13 cellular contexts compared by ENCODE assay signal in the genomic region with DNA sequence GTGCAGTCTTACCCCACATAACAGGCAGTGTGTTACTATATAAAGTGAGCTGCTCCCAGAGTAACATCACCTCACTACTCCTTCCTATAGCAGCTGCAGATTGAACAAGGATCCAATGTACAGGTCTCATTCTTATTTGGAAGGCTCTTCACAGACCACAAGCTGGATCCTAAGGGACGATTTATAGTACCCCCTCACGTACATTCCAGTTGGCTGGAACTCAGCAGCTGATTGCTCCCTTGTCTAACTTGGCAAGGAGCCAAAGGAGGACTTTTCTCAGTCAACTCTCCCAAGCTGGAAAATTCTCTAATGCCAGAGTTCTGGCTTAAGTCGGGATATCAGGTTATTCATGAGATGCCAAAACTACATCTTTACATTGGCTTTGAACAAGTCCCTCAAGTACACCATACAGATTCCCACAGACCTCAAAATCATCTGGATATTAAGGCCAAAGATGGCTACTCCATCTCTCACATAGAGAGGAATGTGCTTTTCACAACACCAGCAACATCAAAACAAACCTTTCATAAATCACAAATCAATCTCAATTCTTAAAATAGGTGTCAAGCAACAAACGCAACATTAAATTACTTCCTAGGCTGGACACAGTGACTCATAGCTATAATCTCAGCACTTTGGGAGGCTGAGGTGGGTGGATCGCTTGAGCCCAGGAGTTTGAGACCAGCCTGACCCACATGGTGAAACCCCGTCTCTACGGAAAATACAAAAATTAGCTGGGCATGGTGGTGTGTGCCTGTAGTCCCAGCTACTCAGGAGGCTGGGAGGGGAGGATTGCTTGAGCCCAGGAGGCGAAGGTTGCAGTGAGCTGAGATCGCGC. TPM values are rescaled to one million over a fixed set of nuclear protein-coding genes. Genes with fewer than 3 reads are reported as not detected.
DNase-seq lines count a peak whose midpoint lies in the region; ATAC-seq, FAIRE-seq and TF ChIP-seq lines count a peak whose summit lies in the region.
"Had no signal": no experiment of that assay in that cellular context is flagged by ENCODE, and none has a peak within 500 bp of the region (broad histone marks: within the 10 kb centered on the region; RNA-seq: fewer than 3 reads in every experiment).

No MANE protein-coding gene starts in this region.

- H3K9me3 Mint-ChIP-seq in activated T-helper 17 cell treated with anti-CD3 and anti-CD28 coated beads, Interleukin-2, amount 50 U/mL, for 72 hours = no peaks in the 10 kb centered on the region

- intact Hi-C loops in Right ventricle myocardium superior (cut with DNase I) = no loop called here
- intact Hi-C loops in uterus (cut with DNase I; ENCODE audit: low total_unique reads) = no loop called here
- intact Hi-C loops in pancreas (cut with DNase I) = no loop called here

- 77 to 78% methylated on average over 10 of the region's 10 CpGs for WGBS in pancreas, 2 donors

- no peaks in the 10 kb centered on the region for H3K9me3 ChIP-seq in cardiac muscle cell (ENCODE audit: low read depth)
- no peaks in the 10 kb centered on the region for H3K9me3 ChIP-seq in uterus
- H3K9me3 ChIP-seq in pancreas = no peaks in the 10 kb centered on the region
- H3K9me3 ChIP-seq: thyroid gland had no signal

- no peak overlapping the region for H3K4me3 ChIP-seq in cardiac muscle cell
- H3K4me3 ChIP-seq in uterus = no peak overlapping the region
- H3K4me3 ChIP-seq in pancreas = no peak overlapping the region
- H3K4me3 ChIP-seq: skin epidermis, thyroid gland had no signal

- peak overlapping the region; percentile 96 for H3K27ac Mint-ChIP-seq in activated T-helper 17 cell treated with anti-CD3 and anti-CD28 coated beads, Interleukin-2, amount 50 U/mL, for 72 hours

- no peak for ATAC-seq in Right ventricle myocardium superior (ENCODE audit: poor library complexity)
- ATAC-seq in activated T-helper 17 cell treated with anti-CD3 and anti-CD28 coated beads, Interleukin-2, amount 50 U/mL, for 72 hours (replicated peaks) = peak; percentile 9
- ATAC-seq in GM18870 (IDR thresholded peaks at IDR 0.05; ENCODE audit: unreplicated experiment) = no peak
- no peak for ATAC-seq in pancreas

- peak overlapping the region; percentile 78 for H3K4me3 Mint-ChIP-seq in activated T-helper 17 cell treated with anti-CD3 and anti-CD28 coated beads, Interleukin-2, amount 50 U/mL, for 72 hours

- no peak for TF ChIP-seq POLR2A in uterus (IDR thresholded peaks at IDR 0.05)

- H3K36me3 Mint-ChIP-seq in activated T-helper 17 cell treated with anti-CD3 and anti-CD28 coated beads, Interleukin-2, amount 50 U/mL, for 72 hours (ENCODE audit: low read depth) = peaks cover 73% of the 10 kb centered on the region

- H3K27me3 Mint-ChIP-seq in activated T-helper 17 cell treated with anti-CD3 and anti-CD28 coated beads, Interleukin-2, amount 50 U/mL, for 72 hours = no peaks in the 10 kb centered on the region

- no peaks in the 10 kb centered on the region for H3K36me3 ChIP-seq in cardiac muscle cell
- H3K36me3 ChIP-seq in uterus = no peaks in the 10 kb centered on the region
- peaks cover 0 to 4% (median 4%) of the 10 kb centered on the region in 3 donors for H3K36me3 ChIP-seq in pancreas

- H3K27ac ChIP-seq in cardiac muscle cell (no peak overlapping the region), uterus (peak overlapping the region; percentile 80 to 84), pancreas (no peak overlapping the region)
- H3K27ac ChIP-seq: thyroid gland had no signal

- H3K4me1 Mint-ChIP-seq in activated T-helper 17 cell treated with anti-CD3 and anti-CD28 coated beads, Interleukin-2, amount 50 U/mL, for 72 hours = peaks cover 64% of the 10 kb centered on the region

- H3K4me1 ChIP-seq in cardiac muscle cell (ENCODE audit: low read depth) = peaks cover 27% of the 10 kb centered on the region
- H3K4me1 ChIP-seq in uterus = peaks cover 0 to 9% of the 10 kb centered on the region in 2 donors
- no peaks in the 10 kb centered on the region for H3K4me1 ChIP-seq in pancreas
- H3K4me1 ChIP-seq: thyroid gland had no signal

- FAIRE-seq in urothelium cell line (lab: Jason Lieb, UNC) (no peak), pancreas (lab: Jason Lieb, UNC) (no peak)
- FAIRE-seq: TTC549 had no signal

- DNase-seq in cardiac muscle cell (ENCODE audit: low read depth in 1 of 2, low spot score in 1 of 2) = peak; percentile 52 to 58
- no peak for DNase-seq in Right ventricle myocardium superior
- peak; percentile 26 for DNase-seq in left kidney (ENCODE audit: low read depth, low spot score)
- peak in 1 of 2 donors; percentile 45 for DNase-seq in uterus
- DNase-seq in urothelium cell line (ENCODE audit: low spot score) = no peak
- DNase-seq in pancreas = no peak
- DNase-seq: cortex of kidney, islet precursor cell, thyroid gland had no signal

- no peak for TF ChIP-seq CTCF in cardiac muscle cell (IDR thresholded peaks at IDR 0.05; ENCODE audit: low read depth, low read length)
- TF ChIP-seq CTCF in uterus (IDR thresholded peaks at IDR 0.05) = no peak
- TF ChIP-seq CTCF in pancreas (IDR thresholded peaks at IDR 0.05) = no peak

- no peaks in the 10 kb centered on the region for H3K27me3 ChIP-seq in cardiac muscle cell
- H3K27me3 ChIP-seq in uterus = no peaks in the 10 kb centered on the region
- no peaks in the 10 kb centered on the region for H3K27me3 ChIP-seq in pancreas
- H3K27me3 ChIP-seq: thyroid gland had no signal

RNA-seq across cellular contexts. Expression of gene SMG6, which starts 39.3 kb away (rescaled TPM):
- total RNA-seq in cardiac muscle cell = 50.8 and 54.8 TPM in 2 replicates
- polyA plus RNA-seq in cardiac muscle cell = 23.0 and 25.9 TPM in 2 replicates
- total RNA-seq in Right ventricle myocardium superior = 19.3 TPM
- 10 to 100 TPM; 39.0 to 52.8 TPM for total RNA-seq in activated T-helper 17 cell treated with anti-CD3 and anti-CD28 coated beads, Interleukin-2, amount 50 U/mL, for 72 hours
- 10 to 100 TPM; 13.3 to 74.9 (median 41.6) TPM for total RNA-seq in uterus
- total RNA-seq in pancreas = 10 to 100 TPM in 4 of 6 donors, 1 to 10 TPM in 2; 8.4 to 17.0 (median 10.8) TPM
- 10 to 100 TPM; 16.3 to 19.8 TPM for polyA plus RNA-seq in pancreas

RNA-seq across cellular contexts. Expression of gene SRR, which starts 39.5 kb away (rescaled TPM):
- 27.7 and 28.3 TPM in 2 replicates for total RNA-seq in cardiac muscle cell
- 27.9 and 49.9 TPM in 2 replicates for polyA plus RNA-seq in cardiac muscle cell
- total RNA-seq in Right ventricle myocardium superior = 8.3 TPM
- total RNA-seq in activated T-helper 17 cell treated with anti-CD3 and anti-CD28 coated beads, Interleukin-2, amount 50 U/mL, for 72 hours = 10 to 100 TPM; 11.8 to 19.1 TPM
- 10 to 100 TPM in 2 of 4 donors, 1 to 10 TPM in 2; 5.6 to 29.2 (median 13.4) TPM for total RNA-seq in uterus
- 1 to 10 TPM; 5.1 to 9.9 (median 5.3) TPM for total RNA-seq in pancreas
- 1 to 10 TPM; 2.0 to 3.8 TPM for polyA plus RNA-seq in pancreas

Comparison
In these comparisons a context has a peak if more than half of its experiments do, and no peak if none do; other contexts are left out.
1. DNase-seq: peak in cardiac muscle cell (2 of 2) and left kidney (single experiment); none in Right ventricle myocardium superior (single experiment), urothelium cell line (single experiment) and pancreas (0 of 6).
2. H3K27ac ChIP-seq: peak in uterus (2 of 2); none in cardiac muscle cell (single experiment) and pancreas (0 of 4).